11 cellular contexts compared by ENCODE assay signal in the genomic region with DNA sequence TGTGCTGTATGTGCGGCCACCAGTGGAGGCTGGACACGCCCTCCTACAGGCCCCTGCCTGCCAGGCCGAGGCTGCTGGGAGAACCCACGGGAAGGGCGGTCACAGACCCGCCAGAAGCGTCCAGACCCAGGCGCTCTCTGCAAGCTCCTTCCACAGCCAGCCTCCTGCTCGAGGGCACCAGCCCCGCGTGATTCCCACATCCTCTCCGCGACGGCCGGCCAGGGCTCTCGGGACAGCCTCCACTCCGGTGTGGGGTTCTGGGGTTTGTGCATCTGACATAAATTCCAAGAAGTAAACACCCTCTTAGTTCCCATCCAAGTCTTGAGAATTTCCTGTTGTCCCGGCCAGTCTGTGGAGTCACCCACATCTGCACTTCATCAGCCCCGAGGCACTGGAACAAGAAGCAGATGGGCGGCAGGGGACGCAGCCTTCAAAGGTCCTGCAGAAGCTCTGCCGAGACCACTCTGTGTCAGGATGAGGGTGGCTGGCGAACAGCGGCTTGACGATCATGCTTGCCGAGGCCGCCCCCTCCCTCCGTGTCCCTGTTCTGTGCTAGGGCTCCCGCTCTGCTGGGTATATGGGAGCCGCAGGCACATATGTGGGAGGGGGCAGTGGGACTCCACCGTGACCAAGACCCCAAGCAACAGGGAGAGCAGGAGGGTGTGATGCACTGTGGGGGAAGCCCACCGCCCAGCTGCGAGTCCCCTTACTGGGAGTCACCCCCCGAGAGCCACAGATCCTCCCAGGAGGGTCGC. TPM values are rescaled to one million over a fixed set of nuclear protein-coding genes. Genes with fewer than 3 reads are reported as not detected.
DNase-seq lines count a peak whose midpoint lies in the region; ATAC-seq and TF ChIP-seq lines count a peak whose summit lies in the region.
"Had no signal": no experiment of that assay in that cellular context is flagged by ENCODE, and none has a peak within 500 bp of the region (broad histone marks: within the 10 kb centered on the region; RNA-seq: fewer than 3 reads in every experiment).

No MANE protein-coding gene starts in this region.

- no peak overlapping the region for H2AFZ ChIP-seq in parathyroid adenoma

- H3K4me2 ChIP-seq in parathyroid adenoma (ENCODE audit: low read length): peak overlapping the region; percentile 6

- CTCF ChIA-PET in WTC11 (lab: Charles Lee): no interaction called here

- 87 to 89% methylated on average over 22 to 33 of the region's 35 CpGs for WGBS in body of pancreas, 2 donors
- WGBS in heart right ventricle, 2 donors: 46 to 48% methylated on average over 35 of the region's 35 CpGs

- TF ChIP-seq CTCF in body of pancreas (IDR thresholded peaks at IDR 0.05) (no peak), heart right ventricle (IDR thresholded peaks at IDR 0.05) (peak in 3 of 9 donors; percentile 8 to 26 (median 16)), parathyroid adenoma (IDR thresholded peaks at IDR 0.05) (no peak), WTC11 (IDR thresholded peaks at IDR 0.05) (no peak)

- H3K9me3 Mint-ChIP-seq in WTC11: no peaks in the 10 kb centered on the region

- POLR2A ChIA-PET in WTC11 (lab: Charles Lee): no interaction called here

- no peak overlapping the region for H3K4me3 Mint-ChIP-seq in WTC11

- H3K27ac ChIP-seq in body of pancreas: peak overlapping the region; percentile 34 to 78 (median 54)
- H3K27ac ChIP-seq in heart right ventricle: peak overlapping the region; percentile 87 to 99 (median 95)
- H3K27ac ChIP-seq in parathyroid adenoma: peak overlapping the region; percentile 64

- H3K27me3 ChIP-seq in body of pancreas (no peaks in the 10 kb centered on the region), heart right ventricle (peaks cover 0 to 29% (median 0%) of the 10 kb centered on the region in 7 donors), parathyroid adenoma (ENCODE audit: control insufficient read depth, insufficient read depth, low read length) (no peaks in the 10 kb centered on the region)

- TF ChIP-seq POLR2A in body of pancreas (IDR thresholded peaks at IDR 0.05): peak; percentile 3 to 45 (median 39)

- ATAC-seq in body of pancreas (peak; percentile 28), heart right ventricle (peak; percentile 3 to 39 (median 22)), WTC11 (no peak)
- ATAC-seq: activated CD4-positive, CD25-positive, alpha-beta regulatory T cell treated with anti-CD3 and anti-CD28 coated beads, Interleukin-2, amount 50 U/mL, for 24 hours; GM12878 had no signal

- no peak overlapping the region for H3K4me3 ChIP-seq in body of pancreas
- peak overlapping the region in 8 of 10 donors; percentile 71 to 94 (median 91) for H3K4me3 ChIP-seq in heart right ventricle
- no peak overlapping the region for H3K4me3 ChIP-seq in parathyroid adenoma (ENCODE audit: low read depth, low read length)
- H3K4me3 ChIP-seq: GM12878 had no signal

- no peaks in the 10 kb centered on the region for H3K36me3 Mint-ChIP-seq in WTC11

- H3K36me3 ChIP-seq in body of pancreas (replicated peaks in 1 of 2; ENCODE audit: insufficient read depth in 1 of 2, low read depth in 2 of 2) (no peaks in the 10 kb centered on the region), heart right ventricle (peaks cover 0 to 10% (median 0%) of the 10 kb centered on the region in 9 donors), parathyroid adenoma (ENCODE audit: control insufficient read depth, insufficient read depth, low read length) (no peaks in the 10 kb centered on the region)

- DNase-seq in AG08396 (ENCODE audit: low spot score): peak; percentile 75
- peak in 3 of 4 donors; percentile 32 to 63 (median 47) for DNase-seq in body of pancreas
- peak; percentile 75 to 77 for DNase-seq in heart right ventricle
- DNase-seq in activated naive CD4-positive, alpha-beta T cell treated with Interleukin-2 at 50 U/mL for 16 hours: no peak
- DNase-seq in stimulated activated CD4-positive, alpha-beta T cell treated with anti-CD3 and anti-CD28 coated beads, Interleukin-4, amount 100 ng/mL, for 4 hours: no peak
- DNase-seq in WTC11 (ENCODE audit: low spot score): no peak
- DNase-seq in HuH-7.5 (ENCODE audit: low spot score): no peak
- DNase-seq: NCI-H1694 had no signal

- no peaks in the 10 kb centered on the region for H3K79me2 ChIP-seq in parathyroid adenoma

- no peaks in the 10 kb centered on the region for H3K4me1 Mint-ChIP-seq in WTC11

- no peaks in the 10 kb centered on the region for H3K27me3 Mint-ChIP-seq in WTC11 (ENCODE audit: low read depth)

- no peak overlapping the region for H3K27ac Mint-ChIP-seq in WTC11

- H3K9ac ChIP-seq in parathyroid adenoma: no peak overlapping the region

- H3K9me3 ChIP-seq in body of pancreas (no peaks in the 10 kb centered on the region), heart right ventricle (no peaks in the 10 kb centered on the region), parathyroid adenoma (ENCODE audit: control insufficient read depth, low read length) (no peaks in the 10 kb centered on the region)

- H3K4me1 ChIP-seq in body of pancreas: peaks cover 19% of the 10 kb centered on the region
- peaks cover 41 to 73% (median 67%) of the 10 kb centered on the region in 9 donors for H3K4me1 ChIP-seq in heart right ventricle
- H3K4me1 ChIP-seq in parathyroid adenoma: no peaks in the 10 kb centered on the region

- intact Hi-C loops in body of pancreas (cut with DNase I): no loop called here
- intact Hi-C loops in heart right ventricle (cut with DNase I): loop anchor here in 6 of 10 donors (5.0 kb wide), 3 partner anchors 34 to 81 kb away; a partner anchor contains a TSS

TF ChIP-seq in WTC11, 78 proteins besides CTCF, POLR2A, EP300 and RAD21 (continues in another document):
- no peak for TF ChIP-seq RORB (CRISPR knock-in tag; IDR thresholded peaks at IDR 0.05)
- no peak for TF ChIP-seq OVOL2 (CRISPR knock-in tag; IDR thresholded peaks at IDR 0.05; ENCODE audit: borderline replicate concordance)
- TF ChIP-seq FOXJ3 (CRISPR knock-in tag; IDR thresholded peaks at IDR 0.05; ENCODE audit: borderline replicate concordance): no peak
- TF ChIP-seq ZNF317 (CRISPR knock-in tag; IDR thresholded peaks at IDR 0.05; ENCODE audit: borderline replicate concordance, low read depth): no peak
- TF ChIP-seq MYBL2 (CRISPR knock-in tag; IDR thresholded peaks at IDR 0.05): no peak
- TF ChIP-seq, protein P1, sequence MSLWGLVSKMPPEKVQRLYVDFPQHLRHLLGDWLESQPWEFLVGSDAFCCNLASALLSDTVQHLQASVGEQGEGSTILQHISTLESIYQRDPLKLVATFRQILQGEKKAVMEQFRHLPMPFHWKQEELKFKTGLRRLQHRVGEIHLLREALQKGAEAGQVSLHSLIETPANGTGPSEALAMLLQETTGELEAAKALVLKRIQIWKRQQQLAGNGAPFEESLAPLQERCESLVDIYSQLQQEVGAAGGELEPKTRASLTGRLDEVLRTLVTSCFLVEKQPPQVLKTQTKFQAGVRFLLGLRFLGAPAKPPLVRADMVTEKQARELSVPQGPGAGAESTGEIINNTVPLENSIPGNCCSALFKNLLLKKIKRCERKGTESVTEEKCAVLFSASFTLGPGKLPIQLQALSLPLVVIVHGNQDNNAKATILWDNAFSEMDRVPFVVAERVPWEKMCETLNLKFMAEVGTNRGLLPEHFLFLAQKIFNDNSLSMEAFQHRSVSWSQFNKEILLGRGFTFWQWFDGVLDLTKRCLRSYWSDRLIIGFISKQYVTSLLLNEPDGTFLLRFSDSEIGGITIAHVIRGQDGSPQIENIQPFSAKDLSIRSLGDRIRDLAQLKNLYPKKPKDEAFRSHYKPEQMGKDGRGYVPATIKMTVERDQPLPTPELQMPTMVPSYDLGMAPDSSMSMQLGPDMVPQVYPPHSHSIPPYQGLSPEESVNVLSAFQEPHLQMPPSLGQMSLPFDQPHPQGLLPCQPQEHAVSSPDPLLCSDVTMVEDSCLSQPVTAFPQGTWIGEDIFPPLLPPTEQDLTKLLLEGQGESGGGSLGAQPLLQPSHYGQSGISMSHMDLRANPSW (CRISPR knock-in tag; conservative IDR thresholded peaks at IDR 0.05; ENCODE audit: low read depth): no peak
- no peak for TF ChIP-seq ZNF396 (CRISPR knock-in tag; IDR thresholded peaks at IDR 0.05; ENCODE audit: borderline replicate concordance)
- no peak for TF ChIP-seq CREB1 (CRISPR knock-in tag; IDR thresholded peaks at IDR 0.05)
- TF ChIP-seq, protein P2, sequence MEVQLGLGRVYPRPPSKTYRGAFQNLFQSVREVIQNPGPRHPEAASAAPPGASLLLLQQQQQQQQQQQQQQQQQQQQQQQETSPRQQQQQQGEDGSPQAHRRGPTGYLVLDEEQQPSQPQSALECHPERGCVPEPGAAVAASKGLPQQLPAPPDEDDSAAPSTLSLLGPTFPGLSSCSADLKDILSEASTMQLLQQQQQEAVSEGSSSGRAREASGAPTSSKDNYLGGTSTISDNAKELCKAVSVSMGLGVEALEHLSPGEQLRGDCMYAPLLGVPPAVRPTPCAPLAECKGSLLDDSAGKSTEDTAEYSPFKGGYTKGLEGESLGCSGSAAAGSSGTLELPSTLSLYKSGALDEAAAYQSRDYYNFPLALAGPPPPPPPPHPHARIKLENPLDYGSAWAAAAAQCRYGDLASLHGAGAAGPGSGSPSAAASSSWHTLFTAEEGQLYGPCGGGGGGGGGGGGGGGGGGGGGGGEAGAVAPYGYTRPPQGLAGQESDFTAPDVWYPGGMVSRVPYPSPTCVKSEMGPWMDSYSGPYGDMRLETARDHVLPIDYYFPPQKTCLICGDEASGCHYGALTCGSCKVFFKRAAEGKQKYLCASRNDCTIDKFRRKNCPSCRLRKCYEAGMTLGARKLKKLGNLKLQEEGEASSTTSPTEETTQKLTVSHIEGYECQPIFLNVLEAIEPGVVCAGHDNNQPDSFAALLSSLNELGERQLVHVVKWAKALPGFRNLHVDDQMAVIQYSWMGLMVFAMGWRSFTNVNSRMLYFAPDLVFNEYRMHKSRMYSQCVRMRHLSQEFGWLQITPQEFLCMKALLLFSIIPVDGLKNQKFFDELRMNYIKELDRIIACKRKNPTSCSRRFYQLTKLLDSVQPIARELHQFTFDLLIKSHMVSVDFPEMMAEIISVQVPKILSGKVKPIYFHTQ (CRISPR knock-in tag; IDR thresholded peaks at IDR 0.05): no peak

RNA-seq across cellular contexts. Expression of a gene that starts 2.4 kb away (rescaled TPM):
- 10 to 100 TPM; 23.6 to 25.1 TPM for total RNA-seq in body of pancreas
- total RNA-seq in heart right ventricle: 10 to 100 TPM; 10.7 to 24.4 (median 18.1) TPM
- 10 to 100 TPM; 37.5 to 49.9 TPM for polyA plus RNA-seq in heart right ventricle
- total RNA-seq in WTC11 (2021): 0.18 to 0.35 TPM (median 0.30 TPM) in 3 replicates

RNA-seq across cellular contexts. Expression of a gene that starts 37.9 kb away (rescaled TPM):
- 10 to 100 TPM; 25.4 to 76.5 TPM for total RNA-seq in body of pancreas
- 10 to 100 TPM; 14.5 to 22.0 (median 19.7) TPM for total RNA-seq in heart right ventricle
- polyA plus RNA-seq in heart right ventricle: 10 to 100 TPM; 27.4 to 50.5 TPM
- total RNA-seq in WTC11 (2021): 67.8 to 86.7 TPM (median 71.6 TPM) in 3 replicates

RNA-seq across cellular contexts. Expression of a gene that starts 42.3 kb away (rescaled TPM):
- total RNA-seq in body of pancreas (not detected), heart right ventricle (not detected), WTC11 (2021) (0.16 to 0.26 TPM (median 0.18 TPM) in 3 replicates)
- not detected for polyA plus RNA-seq in heart right ventricle
- total RNA-seq: GM12878 had no signal
- polyA plus RNA-seq: GM12878 had no signal

RNA-seq across cellular contexts. Expression of a gene that starts 56.2 kb away (rescaled TPM):
- total RNA-seq in body of pancreas: 100 to 1,000 TPM in 1 of 2 donors, 10 to 100 TPM in 1; 27.2 to 115 TPM
- 10 to 100 TPM; 29.9 to 60.1 (median 35.1) TPM for total RNA-seq in heart right ventricle
- 10 to 100 TPM; 29.5 to 60.6 TPM for polyA plus RNA-seq in heart right ventricle
- total RNA-seq in WTC11 (2021): 80.6 to 94.1 TPM (median 90.0 TPM) in 3 replicates

Comparison
In these comparisons a context has a peak if more than half of its experiments do, and no peak if none do; other contexts are left out.
1. DNase-seq: peak in AG08396 (single experiment), body of pancreas (3 of 4) and heart right ventricle (2 of 2); none in activated naive CD4-positive, alpha-beta T cell treated with Interleukin-2 at 50 U/mL for 16 hours (single experiment), stimulated activated CD4-positive, alpha-beta T cell treated with anti-CD3 and anti-CD28 coated beads, Interleukin-4, amount 100 ng/mL, for 4 hours (0 of 2), WTC11 (single experiment) and HuH-7.5 (single experiment).
2. H3K4me3 ChIP-seq: peak in heart right ventricle (8 of 10); none in body of pancreas (0 of 2) and parathyroid adenoma (single experiment).
3. Peak in every context shown above with its lines, with median percentiles within 50 percentile points of each other: H3K27ac ChIP-seq.